Comparison of ENCODE assay signal across 11 cellular contexts in genomic region chr1:209106237-209106741, GRCh38.
DNase-seq lines count a peak whose midpoint lies in the region; ATAC-seq and TF ChIP-seq lines count a peak whose summit lies in the region.
"Had no signal": no experiment of that assay in that cellular context is flagged by ENCODE, and none has a peak within 500 bp of the region (broad histone marks: within the 10 kb centered on the region; RNA-seq: fewer than 3 reads in every experiment).

No MANE protein-coding gene starts in this region.

- no peaks in the 10 kb centered on the region for H3K27me3 ChIP-seq in WERI-Rb-1 (ENCODE audit: insufficient read depth, low read depth, severe bottlenecking)

- H3K4me3 ChIP-seq in WERI-Rb-1 (ENCODE audit: low read depth, low read length): no peak overlapping the region
- H3K4me3 ChIP-seq: SK-N-MC had no signal

- intact Hi-C loops in activated CD4-positive, alpha-beta T cell treated with anti-CD3 and anti-CD28 coated beads for 36 hours (cut with DNase I, micrococcal nuclease): no loop called here

- no peaks in the 10 kb centered on the region for H3K9me3 ChIP-seq in WERI-Rb-1 (ENCODE audit: severe bottlenecking)

- ATAC-seq in stimulated activated naive B cell treated with anti-CD40 and anti-IgM and Interleukin-4, amounts not matched to agents 10 μg/mL and 1 μg/mL and 100 μg/mL, for 72 hours (replicated peaks): no peak
- no peak for ATAC-seq in activated CD4-positive, alpha-beta T cell treated with anti-CD3 and anti-CD28 coated beads for 36 hours
- ATAC-seq in activated CD4-positive, CD25-positive, alpha-beta regulatory T cell treated with anti-CD3 and anti-CD28 coated beads, Interleukin-2, amount 50 U/mL, for 24 hours: no peak

- peaks cover 0 to 7% of the 10 kb centered on the region in 2 donors for H3K27me3 Mint-ChIP-seq in stimulated activated naive B cell treated with anti-CD40 and anti-IgM and Interleukin-4, amounts not matched to agents 10 μg/mL and 1 μg/mL and 100 μg/mL, for 72 hours
- H3K27me3 Mint-ChIP-seq in activated CD4-positive, alpha-beta T cell treated with anti-CD3 and anti-CD28 coated beads for 36 hours: peaks cover 6% of the 10 kb centered on the region

- peaks cover 0 to 6% of the 10 kb centered on the region in 2 donors for H3K4me1 Mint-ChIP-seq in stimulated activated naive B cell treated with anti-CD40 and anti-IgM and Interleukin-4, amounts not matched to agents 10 μg/mL and 1 μg/mL and 100 μg/mL, for 72 hours
- H3K4me1 Mint-ChIP-seq in activated CD4-positive, alpha-beta T cell treated with anti-CD3 and anti-CD28 coated beads for 36 hours: no peaks in the 10 kb centered on the region
- H3K4me1 Mint-ChIP-seq: naive B cell had no signal

- H3K27ac ChIP-seq in WERI-Rb-1: no peak overlapping the region
- H3K27ac ChIP-seq: SK-N-MC had no signal

- no peak overlapping the region for H3K4me3 Mint-ChIP-seq in stimulated activated naive B cell treated with anti-CD40 and anti-IgM and Interleukin-4, amounts not matched to agents 10 μg/mL and 1 μg/mL and 100 μg/mL, for 72 hours
- no peak overlapping the region for H3K4me3 Mint-ChIP-seq in activated CD4-positive, alpha-beta T cell treated with anti-CD3 and anti-CD28 coated beads for 36 hours
- H3K4me3 Mint-ChIP-seq: naive B cell had no signal

- POLR2A ChIA-PET in activated CD4-positive, alpha-beta T cell treated with anti-CD3 and anti-CD28 coated beads for 36 hours (lab: Charles Lee): no interaction called here

- H3K9me3 Mint-ChIP-seq in stimulated activated naive B cell treated with anti-CD40 and anti-IgM and Interleukin-4, amounts not matched to agents 10 μg/mL and 1 μg/mL and 100 μg/mL, for 72 hours: no peaks in the 10 kb centered on the region
- no peaks in the 10 kb centered on the region for H3K9me3 Mint-ChIP-seq in activated CD4-positive, alpha-beta T cell treated with anti-CD3 and anti-CD28 coated beads for 36 hours (ENCODE audit: low read depth)
- H3K9me3 Mint-ChIP-seq: naive B cell had no signal

- peak; percentile 38 for DNase-seq in COLO668 (lab: John Stamatoyannopoulos, UW; ENCODE audit: unreplicated experiment)
- peak; percentile 75 for DNase-seq in LHCN-M2 (ENCODE audit: low read depth)
- peak; percentile 35 for DNase-seq in WERI-Rb-1
- DNase-seq in kidney tubule cell (ENCODE audit: low spot score): peak; percentile 28
- DNase-seq in stimulated activated naive B cell treated with anti-CD40 and anti-IgM and Interleukin-4, amounts not matched to agents 10 μg/mL and 1 μg/mL and 100 μg/mL, for 72 hours: no peak
- DNase-seq in amniotic stem cell (lab: John Stamatoyannopoulos, UW): no peak
- DNase-seq in activated CD4-positive, alpha-beta T cell treated with anti-CD3 and anti-CD28 coated beads for 36 hours: no peak
- DNase-seq: DND-41, naive B cell had no signal

- no peak overlapping the region for H3K27ac Mint-ChIP-seq in stimulated activated naive B cell treated with anti-CD40 and anti-IgM and Interleukin-4, amounts not matched to agents 10 μg/mL and 1 μg/mL and 100 μg/mL, for 72 hours
- no peak overlapping the region for H3K27ac Mint-ChIP-seq in activated CD4-positive, alpha-beta T cell treated with anti-CD3 and anti-CD28 coated beads for 36 hours

- no peak for TF ChIP-seq CTCF in WERI-Rb-1 (IDR thresholded peaks at IDR 0.05; ENCODE audit: low read depth, low read length)

- no peaks in the 10 kb centered on the region for H3K36me3 ChIP-seq in WERI-Rb-1

- CTCF ChIA-PET in activated CD4-positive, alpha-beta T cell treated with anti-CD3 and anti-CD28 coated beads for 36 hours (lab: Charles Lee): no interaction called here

- no peaks in the 10 kb centered on the region for H3K36me3 Mint-ChIP-seq in stimulated activated naive B cell treated with anti-CD40 and anti-IgM and Interleukin-4, amounts not matched to agents 10 μg/mL and 1 μg/mL and 100 μg/mL, for 72 hours
- no peaks in the 10 kb centered on the region for H3K36me3 Mint-ChIP-seq in activated CD4-positive, alpha-beta T cell treated with anti-CD3 and anti-CD28 coated beads for 36 hours (ENCODE audit: low read depth)
- H3K36me3 Mint-ChIP-seq: naive B cell had no signal

Comparison
In these comparisons a context has a peak if more than half of its experiments do, and no peak if none do; other contexts are left out.
1. DNase-seq: peak in COLO668 (single experiment), LHCN-M2 (single experiment), WERI-Rb-1 (single experiment) and kidney tubule cell (single experiment); none in stimulated activated naive B cell treated with anti-CD40 and anti-IgM and Interleukin-4, amounts not matched to agents 10 μg/mL and 1 μg/mL and 100 μg/mL, for 72 hours (single experiment), amniotic stem cell (single experiment) and activated CD4-positive, alpha-beta T cell treated with anti-CD3 and anti-CD28 coated beads for 36 hours (single experiment).